In the genomic region with DNA sequence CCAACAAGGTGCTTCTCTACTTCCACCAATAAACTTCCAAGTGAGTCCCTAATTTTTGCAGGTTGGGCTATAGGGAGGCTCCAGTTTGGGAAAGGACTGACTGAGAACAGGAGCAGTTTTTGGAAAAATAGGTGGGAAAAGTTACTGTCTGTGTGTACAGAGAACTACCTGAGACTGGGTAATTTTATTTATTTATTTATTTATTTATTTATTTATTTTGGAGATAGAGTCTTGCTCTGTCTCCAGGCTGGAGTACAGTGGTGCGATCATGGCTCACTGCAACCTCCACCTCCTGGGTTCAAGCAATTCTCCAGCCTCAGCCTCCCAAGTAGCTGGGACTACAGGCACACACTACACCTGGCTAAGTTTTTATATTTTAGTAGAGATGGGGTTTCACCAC, we compare ENCODE assay signal across 3 cellular contexts. TPM values are rescaled to one million over a fixed set of nuclear protein-coding genes. Genes with fewer than 3 reads are reported as not detected.
"Had no signal": no experiment of that assay in that cellular context is flagged by ENCODE, and none has a peak within 500 bp of the region (broad histone marks: within the 10 kb centered on the region; RNA-seq: fewer than 3 reads in every experiment).

No MANE protein-coding gene starts in this region.

RNA-seq across cellular contexts. Expression of a gene that starts 11.2 kb away (rescaled TPM):
- total RNA-seq: GM23338, H7 had no signal
- polyA plus RNA-seq: H1 had no signal
